ENCODE assay signal across 17 cellular contexts in genomic region chr1:160913229-160913628, GRCh38. TPM values are rescaled to one million over a fixed set of nuclear protein-coding genes. Genes with fewer than 3 reads are reported as not detected.
"Had no signal": no experiment of that assay in that cellular context is flagged by ENCODE, and none has a peak within 500 bp of the region (broad histone marks: within the 10 kb centered on the region; RNA-seq: fewer than 3 reads in every experiment).

No MANE protein-coding gene starts in this region.

RNA-seq across cellular contexts. Expression of gene ITLN1, which starts 28.2 kb away (rescaled TPM):
- total RNA-seq: kidney, lower leg skin, lung microvascular endothelial cell, natural killer cell, osteocyte, pulmonary artery endothelial cell, renal cortical epithelial cell, skeletal muscle tissue, smooth muscle cell, temporal lobe had no signal
- polyA plus RNA-seq: smooth muscle cell had no signal

RNA-seq across cellular contexts. Expression of gene ITLN2, which starts 41.4 kb away (rescaled TPM):
- total RNA-seq: heart right ventricle, kidney, left colon, lung microvascular endothelial cell, mononuclear cell, natural killer cell, occipital lobe, osteocyte, posterior vena cava, pulmonary artery endothelial cell, renal cortical epithelial cell, skeletal muscle tissue, smooth muscle cell, temporal lobe, tibial nerve had no signal
- polyA plus RNA-seq: immature natural killer cell, smooth muscle cell had no signal

RNA-seq across cellular contexts. Expression of gene CD244, which starts 50.5 kb away (rescaled TPM):
- total RNA-seq: lung microvascular endothelial cell, occipital lobe, osteocyte, pulmonary artery endothelial cell, renal cortical epithelial cell, temporal lobe had no signal
- polyA plus RNA-seq: smooth muscle cell had no signal
